1 cellular context compared by ENCODE assay signal in the genomic region with DNA sequence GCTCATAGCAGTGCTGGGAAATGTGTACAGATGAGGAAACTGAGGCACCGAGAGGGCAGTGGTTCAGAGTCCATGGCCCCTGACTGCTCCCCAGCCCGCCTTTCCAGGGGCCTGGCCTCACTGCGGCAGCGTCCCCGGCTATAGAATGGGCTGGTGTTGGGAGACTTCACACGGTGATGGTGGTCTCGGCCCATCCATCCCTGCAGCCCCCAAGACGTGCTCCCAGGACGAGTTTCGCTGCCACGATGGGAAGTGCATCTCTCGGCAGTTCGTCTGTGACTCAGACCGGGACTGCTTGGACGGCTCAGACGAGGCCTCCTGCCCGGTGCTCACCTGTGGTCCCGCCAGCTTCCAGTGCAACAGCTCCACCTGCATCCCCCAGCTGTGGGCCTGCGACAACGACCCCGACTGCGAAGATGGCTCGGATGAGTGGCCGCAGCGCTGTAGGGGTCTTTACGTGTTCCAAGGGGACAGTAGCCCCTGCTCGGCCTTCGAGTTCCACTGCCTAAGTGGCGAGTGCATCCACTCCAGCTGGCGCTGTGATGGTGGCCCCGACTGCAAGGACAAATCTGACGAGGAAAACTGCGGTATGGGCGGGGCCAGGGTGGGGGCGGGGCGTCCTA.
TF ChIP-seq lines count a peak whose summit lies in the region.

No MANE protein-coding gene starts in this region.

TF ChIP-seq in GM23338, 12 proteins besides CTCF, POLR2A, EP300 and RAD21 (continued from another document):
- TF ChIP-seq, protein P1, sequence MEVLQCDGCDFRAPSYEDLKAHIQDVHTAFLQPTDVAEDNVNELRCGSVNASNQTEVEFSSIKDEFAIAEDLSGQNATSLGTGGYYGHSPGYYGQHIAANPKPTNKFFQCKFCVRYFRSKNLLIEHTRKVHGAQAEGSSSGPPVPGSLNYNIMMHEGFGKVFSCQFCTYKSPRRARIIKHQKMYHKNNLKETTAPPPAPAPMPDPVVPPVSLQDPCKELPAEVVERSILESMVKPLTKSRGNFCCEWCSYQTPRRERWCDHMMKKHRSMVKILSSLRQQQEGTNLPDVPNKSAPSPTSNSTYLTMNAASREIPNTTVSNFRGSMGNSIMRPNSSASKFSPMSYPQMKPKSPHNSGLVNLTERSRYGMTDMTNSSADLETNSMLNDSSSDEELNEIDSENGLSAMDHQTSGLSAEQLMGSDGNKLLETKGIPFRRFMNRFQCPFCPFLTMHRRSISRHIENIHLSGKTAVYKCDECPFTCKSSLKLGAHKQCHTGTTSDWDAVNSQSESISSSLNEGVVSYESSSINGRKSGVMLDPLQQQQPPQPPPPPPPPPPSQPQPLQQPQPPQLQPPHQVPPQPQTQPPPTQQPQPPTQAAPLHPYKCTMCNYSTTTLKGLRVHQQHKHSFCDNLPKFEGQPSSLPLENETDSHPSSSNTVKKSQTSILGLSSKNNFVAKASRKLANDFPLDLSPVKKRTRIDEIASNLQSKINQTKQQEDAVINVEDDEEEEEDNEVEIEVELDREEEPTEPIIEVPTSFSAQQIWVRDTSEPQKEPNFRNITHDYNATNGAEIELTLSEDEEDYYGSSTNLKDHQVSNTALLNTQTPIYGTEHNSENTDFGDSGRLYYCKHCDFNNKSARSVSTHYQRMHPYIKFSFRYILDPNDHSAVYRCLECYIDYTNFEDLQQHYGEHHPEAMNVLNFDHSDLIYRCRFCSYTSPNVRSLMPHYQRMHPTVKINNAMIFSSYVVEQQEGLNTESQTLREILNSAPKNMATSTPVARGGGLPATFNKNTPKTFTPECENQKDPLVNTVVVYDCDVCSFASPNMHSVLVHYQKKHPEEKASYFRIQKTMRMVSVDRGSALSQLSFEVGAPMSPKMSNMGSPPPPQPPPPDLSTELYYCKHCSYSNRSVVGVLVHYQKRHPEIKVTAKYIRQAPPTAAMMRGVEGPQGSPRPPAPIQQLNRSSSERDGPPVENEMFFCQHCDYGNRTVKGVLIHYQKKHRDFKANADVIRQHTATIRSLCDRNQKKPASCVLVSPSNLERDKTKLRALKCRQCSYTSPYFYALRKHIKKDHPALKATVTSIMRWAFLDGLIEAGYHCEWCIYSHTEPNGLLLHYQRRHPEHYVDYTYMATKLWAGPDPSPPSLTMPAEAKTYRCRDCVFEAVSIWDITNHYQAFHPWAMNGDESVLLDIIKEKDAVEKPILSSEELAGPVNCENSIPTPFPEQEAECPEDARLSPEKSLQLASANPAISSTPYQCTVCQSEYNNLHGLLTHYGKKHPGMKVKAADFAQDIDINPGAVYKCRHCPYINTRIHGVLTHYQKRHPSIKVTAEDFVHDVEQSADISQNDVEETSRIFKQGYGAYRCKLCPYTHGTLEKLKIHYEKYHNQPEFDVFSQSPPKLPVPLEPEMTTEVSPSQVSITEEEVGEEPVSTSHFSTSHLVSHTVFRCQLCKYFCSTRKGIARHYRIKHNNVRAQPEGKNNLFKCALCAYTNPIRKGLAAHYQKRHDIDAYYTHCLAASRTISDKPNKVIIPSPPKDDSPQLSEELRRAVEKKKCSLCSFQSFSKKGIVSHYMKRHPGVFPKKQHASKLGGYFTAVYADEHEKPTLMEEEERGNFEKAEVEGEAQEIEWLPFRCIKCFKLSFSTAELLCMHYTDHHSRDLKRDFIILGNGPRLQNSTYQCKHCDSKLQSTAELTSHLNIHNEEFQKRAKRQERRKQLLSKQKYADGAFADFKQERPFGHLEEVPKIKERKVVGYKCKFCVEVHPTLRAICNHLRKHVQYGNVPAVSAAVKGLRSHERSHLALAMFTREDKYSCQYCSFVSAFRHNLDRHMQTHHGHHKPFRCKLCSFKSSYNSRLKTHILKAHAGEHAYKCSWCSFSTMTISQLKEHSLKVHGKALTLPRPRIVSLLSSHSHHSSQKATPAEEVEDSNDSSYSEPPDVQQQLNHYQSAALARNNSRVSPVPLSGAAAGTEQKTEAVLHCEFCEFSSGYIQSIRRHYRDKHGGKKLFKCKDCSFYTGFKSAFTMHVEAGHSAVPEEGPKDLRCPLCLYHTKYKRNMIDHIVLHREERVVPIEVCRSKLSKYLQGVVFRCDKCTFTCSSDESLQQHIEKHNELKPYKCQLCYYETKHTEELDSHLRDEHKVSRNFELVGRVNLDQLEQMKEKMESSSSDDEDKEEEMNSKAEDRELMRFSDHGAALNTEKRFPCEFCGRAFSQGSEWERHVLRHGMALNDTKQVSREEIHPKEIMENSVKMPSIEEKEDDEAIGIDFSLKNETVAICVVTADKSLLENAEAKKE (CRISPR knock-in tag; IDR thresholded peaks at IDR 0.05), result no peak
